8 cellular contexts compared by ENCODE assay signal in the genomic region with DNA sequence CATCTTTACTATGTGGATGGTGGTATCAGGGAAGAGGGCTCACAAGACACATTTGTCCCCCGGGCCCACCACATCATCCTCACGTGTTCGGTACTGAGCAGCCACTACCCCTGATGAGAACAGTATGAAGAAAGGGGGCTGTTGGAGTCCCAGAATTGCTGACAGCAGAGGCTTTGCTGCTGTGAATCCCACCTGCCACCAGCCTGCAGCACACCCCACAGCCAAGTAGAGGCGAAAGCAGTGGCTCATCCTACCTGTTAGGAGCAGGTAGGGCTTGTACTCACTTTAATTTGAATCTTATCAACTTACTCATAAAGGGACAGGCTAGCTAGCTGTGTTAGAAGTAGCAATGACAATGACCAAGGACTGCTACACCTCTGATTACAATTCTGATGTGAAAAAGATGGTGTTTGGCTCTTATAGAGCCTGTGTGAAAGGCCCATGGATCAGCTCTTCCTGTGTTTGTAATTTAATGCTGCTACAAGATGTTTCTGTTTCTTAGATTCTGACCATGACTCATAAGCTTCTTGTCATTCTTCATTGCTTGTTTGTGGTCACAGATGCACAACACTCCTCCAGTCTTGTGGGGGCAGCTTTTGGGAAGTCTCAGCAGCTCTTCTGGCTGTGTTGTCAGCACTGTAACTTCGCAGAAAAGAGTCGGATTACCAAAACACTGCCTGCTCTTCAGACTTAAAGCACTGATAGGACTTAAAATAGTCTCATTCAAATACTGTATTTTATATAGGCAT. TPM values are rescaled to one million over a fixed set of nuclear protein-coding genes. Genes with fewer than 3 reads are reported as not detected.
DNase-seq lines count a peak whose midpoint lies in the region; ATAC-seq, FAIRE-seq and TF ChIP-seq lines count a peak whose summit lies in the region.

No MANE protein-coding gene starts in this region.

- no peaks in the 10 kb centered on the region for H3K27me3 ChIP-seq in prostate gland (replicated peaks; ENCODE audit: insufficient read depth)

- peak; percentile 93 for ATAC-seq in GM18870 (IDR thresholded peaks at IDR 0.05; ENCODE audit: unreplicated experiment)
- ATAC-seq in HG03095 (IDR thresholded peaks at IDR 0.05; ENCODE audit: unreplicated experiment): peak; percentile 68
- peak; percentile 69 for ATAC-seq in stimulated activated naive CD8-positive, alpha-beta T cell treated with anti-CD3 and anti-CD28 coated beads, Interleukin-15, Interleukin-2, amounts not matched to agents 100 U/mL and 50 U/mL, for 24 hours

- no peaks in the 10 kb centered on the region for H3K9me3 ChIP-seq in kidney (ENCODE audit: control insufficient read depth in 1 of 2, low read length in 2 of 2)
- no peaks in the 10 kb centered on the region for H3K9me3 ChIP-seq in prostate gland

- H3K36me3 ChIP-seq in kidney (ENCODE audit: control insufficient read depth in 1 of 2, insufficient read depth in 2 of 2, low read length in 2 of 2) (no peaks in the 10 kb centered on the region), prostate gland (no peaks in the 10 kb centered on the region)

- no peak for TF ChIP-seq CTCF in AG10803 (conservative IDR thresholded peaks at IDR 0.05; ENCODE audit: low read length)
- no peak for TF ChIP-seq CTCF in kidney (IDR thresholded peaks at IDR 0.05; ENCODE audit: borderline replicate concordance, extremely low read depth, insufficient read depth)
- no peak for TF ChIP-seq CTCF in prostate gland (IDR thresholded peaks at IDR 0.05)

- no peak for FAIRE-seq in kidney (lab: Jason Lieb, UNC)

- DNase-seq in AG10803 (ENCODE audit: low read depth) (peak; percentile 98), SK-MEL-5 (ENCODE audit: low read depth, low spot score) (peak; percentile 70), fibroblast of gingiva (ENCODE audit: low read depth) (peak; percentile 97), kidney (no peak), prostate gland (ENCODE audit: low spot score) (no peak)
- DNase-seq in stimulated activated naive CD8-positive, alpha-beta T cell treated with anti-CD3 and anti-CD28 coated beads, Interleukin-15, Interleukin-2, amounts not matched to agents 100 U/mL and 50 U/mL, for 24 hours: no peak

- TF ChIP-seq POLR2A in prostate gland (IDR thresholded peaks at IDR 0.05): no peak

- 81% methylated on average over 6 of the region's 6 CpGs for WGBS in prostate gland

- H3K27ac ChIP-seq in kidney (ENCODE audit: low read depth in 2 of 2, low read length in 2 of 2): no peak overlapping the region
- no peak overlapping the region for H3K27ac ChIP-seq in prostate gland

- H3K4me1 ChIP-seq in kidney (ENCODE audit: control insufficient read depth in 1 of 2, insufficient read depth in 1 of 2, low read depth in 1 of 2, low read length in 2 of 2) (no peaks in the 10 kb centered on the region), prostate gland (replicated peaks) (no peaks in the 10 kb centered on the region)

- no peak overlapping the region for H3K9ac ChIP-seq in kidney (ENCODE audit: low read length in 2 of 2)

- H3K4me3 ChIP-seq in AG10803 (ENCODE audit: low read length) (no peak overlapping the region), kidney (ENCODE audit: low read length in 2 of 2) (no peak overlapping the region), prostate gland (no peak overlapping the region)

- in situ Hi-C loops in SK-MEL-5 (cut with HindIII; ENCODE audit: low pct_unique_long_range_greater_than_20kb, low sequenced_read_pairs): no loop called here

- intact Hi-C loops in kidney (cut with DNase I): no loop called here
- intact Hi-C loops in prostate gland (cut with DNase I): no loop called here

RNA-seq across cellular contexts. Expression of a gene that starts 9.1 kb away (rescaled TPM):
- 3.9 and 4.6 TPM in 2 replicates for total RNA-seq in SK-MEL-5 (2014; rRNA removed; shearing (Covaris generic))
- 8.1 and 13.7 TPM in 2 replicates for polyA plus RNA-seq in SK-MEL-5 (2015; cell fraction: cytosol; rRNA removed)
- 44.2 and 56.7 TPM in 2 replicates for polyA plus RNA-seq in SK-MEL-5 (2015; cell fraction: nucleus; rRNA removed)
- 20.0 TPM for total RNA-seq in kidney
- polyA plus RNA-seq in kidney (ENCODE audit: insufficient read depth, low read depth, low replicate concordance): 4.8 TPM
- 10 to 100 TPM in 1 of 2 donors, 1 to 10 TPM in 1; 10.0 to 15.9 TPM for total RNA-seq in prostate gland

RNA-seq across cellular contexts. Expression of a gene that starts 52.3 kb away (rescaled TPM):
- 0.24 TPM in 1 of 2 replicates, not detected in the other for total RNA-seq in SK-MEL-5 (2014; rRNA removed; shearing (Covaris generic))
- 0.67 and 0.75 TPM in 2 replicates for polyA plus RNA-seq in SK-MEL-5 (2015; cell fraction: cytosol; rRNA removed)
- polyA plus RNA-seq in SK-MEL-5 (2015; cell fraction: nucleus; rRNA removed): 0.75 and 1.4 TPM in 2 replicates
- total RNA-seq in kidney (3.1 TPM), prostate gland (1 to 10 TPM; 3.6 to 8.7 TPM)
- 1.1 TPM for polyA plus RNA-seq in kidney (ENCODE audit: insufficient read depth, low read depth, low replicate concordance)

Comparison
In these comparisons a context has a peak if more than half of its experiments do, and no peak if none do; other contexts are left out.
1. DNase-seq: peak in AG10803 (single experiment), SK-MEL-5 (single experiment) and fibroblast of gingiva (single experiment); none in stimulated activated naive CD8-positive, alpha-beta T cell treated with anti-CD3 and anti-CD28 coated beads, Interleukin-15, Interleukin-2, amounts not matched to agents 100 U/mL and 50 U/mL, for 24 hours (single experiment), kidney (single experiment) and prostate gland (single experiment).
2. Peak in every context shown above with its lines, with median percentiles within 50 percentile points of each other: ATAC-seq.